1 cellular context compared by ENCODE assay signal in the genomic region with DNA sequence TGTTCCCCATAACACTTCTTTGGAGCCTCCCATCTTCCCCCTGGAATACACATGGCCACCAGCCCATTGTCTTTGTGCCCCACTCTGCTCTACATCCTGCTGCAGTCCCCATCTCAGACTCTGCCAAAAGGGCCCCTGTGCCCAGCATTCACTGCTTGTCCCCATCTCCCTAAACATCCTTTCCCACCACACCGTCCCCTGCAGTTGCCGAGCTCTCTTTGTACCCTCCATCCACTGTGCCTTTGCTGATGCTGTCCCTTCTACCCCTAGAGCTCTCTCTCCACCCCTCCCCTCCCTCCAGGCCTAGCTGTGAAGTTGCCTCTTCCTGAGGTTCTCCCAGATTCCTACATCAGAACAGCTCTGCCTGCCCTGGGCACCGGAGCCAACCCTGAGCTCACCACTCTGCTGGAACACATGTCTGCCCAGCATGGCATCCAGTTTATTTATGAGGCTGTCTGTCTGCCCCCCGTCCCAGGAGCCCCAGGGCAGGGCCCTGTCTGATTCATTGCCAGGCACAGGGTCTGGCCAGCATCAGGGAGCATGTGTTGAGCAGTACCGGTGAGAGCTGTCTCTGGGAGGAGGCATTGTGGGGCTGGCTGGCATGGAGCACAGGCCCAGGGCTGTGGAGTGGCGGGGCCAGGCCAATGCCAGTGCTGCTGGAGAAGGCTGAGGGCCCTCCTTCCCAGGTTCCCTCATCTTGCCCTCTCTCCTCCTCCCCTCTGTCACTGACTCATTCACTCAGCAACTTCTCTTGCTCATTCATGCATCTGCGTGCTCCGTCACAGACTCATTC.
TF ChIP-seq lines count a peak whose summit lies in the region.

No MANE protein-coding gene starts in this region.

TF ChIP-seq in WTC11, 78 proteins besides CTCF, POLR2A, EP300 and RAD21 (continued from another document):
- TF ChIP-seq SOX15 (CRISPR knock-in tag; IDR thresholded peaks at IDR 0.05), result no peak
- TF ChIP-seq, protein P1, sequence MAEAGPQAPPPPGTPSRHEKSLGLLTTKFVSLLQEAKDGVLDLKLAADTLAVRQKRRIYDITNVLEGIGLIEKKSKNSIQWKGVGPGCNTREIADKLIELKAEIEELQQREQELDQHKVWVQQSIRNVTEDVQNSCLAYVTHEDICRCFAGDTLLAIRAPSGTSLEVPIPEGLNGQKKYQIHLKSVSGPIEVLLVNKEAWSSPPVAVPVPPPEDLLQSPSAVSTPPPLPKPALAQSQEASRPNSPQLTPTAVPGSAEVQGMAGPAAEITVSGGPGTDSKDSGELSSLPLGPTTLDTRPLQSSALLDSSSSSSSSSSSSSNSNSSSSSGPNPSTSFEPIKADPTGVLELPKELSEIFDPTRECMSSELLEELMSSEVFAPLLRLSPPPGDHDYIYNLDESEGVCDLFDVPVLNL (CRISPR knock-in tag; IDR thresholded peaks at IDR 0.05; ENCODE audit: borderline replicate concordance, low read depth), result no peak
- TF ChIP-seq, protein P2, sequence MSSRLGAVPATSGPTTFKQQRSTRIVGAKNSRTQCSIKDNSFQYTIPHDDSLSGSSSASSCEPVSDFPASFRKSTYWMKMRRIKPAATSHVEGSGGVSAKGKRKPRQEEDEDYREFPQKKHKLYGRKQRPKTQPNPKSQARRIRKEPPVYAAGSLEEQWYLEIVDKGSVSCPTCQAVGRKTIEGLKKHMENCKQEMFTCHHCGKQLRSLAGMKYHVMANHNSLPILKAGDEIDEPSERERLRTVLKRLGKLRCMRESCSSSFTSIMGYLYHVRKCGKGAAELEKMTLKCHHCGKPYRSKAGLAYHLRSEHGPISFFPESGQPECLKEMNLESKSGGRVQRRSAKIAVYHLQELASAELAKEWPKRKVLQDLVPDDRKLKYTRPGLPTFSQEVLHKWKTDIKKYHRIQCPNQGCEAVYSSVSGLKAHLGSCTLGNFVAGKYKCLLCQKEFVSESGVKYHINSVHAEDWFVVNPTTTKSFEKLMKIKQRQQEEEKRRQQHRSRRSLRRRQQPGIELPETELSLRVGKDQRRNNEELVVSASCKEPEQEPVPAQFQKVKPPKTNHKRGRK (CRISPR knock-in tag; IDR thresholded peaks at IDR 0.05; ENCODE audit: borderline replicate concordance), result no peak
